8 cellular contexts compared by ENCODE assay signal in genomic region chr20:18466574-18466893, GRCh38. TPM values are rescaled to one million over a fixed set of nuclear protein-coding genes. Genes with fewer than 3 reads are reported as not detected.
DNase-seq lines count a peak whose midpoint lies in the region; ATAC-seq and TF ChIP-seq lines count a peak whose summit lies in the region.

No MANE protein-coding gene starts in this region.

- no peaks in the 10 kb centered on the region for H3K9me3 Mint-ChIP-seq in memory B cell

- H3K4me3 Mint-ChIP-seq in memory B cell: peak overlapping the region; percentile 90

- H3K4me1 ChIP-seq in HUES6 (ENCODE audit: control insufficient read depth, insufficient read depth, low read length) (0 out of 2 replicates have a peak, but pooled peaks cover 3% of the 10 kb centered on the region), aorta (ENCODE audit: control insufficient read depth in 1 of 2, insufficient read depth in 2 of 2, low read length in 2 of 2) (no peaks in the 10 kb centered on the region)

- H3K9ac ChIP-seq in HUES6 (ENCODE audit: low read length): peak overlapping the region; percentile 97

- H3K27me3 Mint-ChIP-seq in memory B cell: no peaks in the 10 kb centered on the region

- no peaks in the 10 kb centered on the region for H3K9me3 ChIP-seq in HUES6 (ENCODE audit: control insufficient read depth, insufficient read depth, low read depth, low read length)
- no peaks in the 10 kb centered on the region for H3K9me3 ChIP-seq in aorta (ENCODE audit: control insufficient read depth, low read length)

- no peak for DNase-seq in AG09309 (ENCODE audit: low read depth)
- DNase-seq in cardiac fibroblast (ENCODE audit: low read depth in 2 of 2): no peak
- no peak for DNase-seq in memory B cell (ENCODE audit: low spot score in 2 of 2)
- no peak for DNase-seq in aorta
- no peak for DNase-seq in hepatic stellate cell (ENCODE audit: low spot score)
- no peak for DNase-seq in SIG-M5 treated with dmso at 0.1 percent for 504 hours (lab: John Stamatoyannopoulos, UW; ENCODE audit: unreplicated experiment)

- peaks cover 16% of the 10 kb centered on the region for H3K4me1 Mint-ChIP-seq in memory B cell

- intact Hi-C loops in aorta (cut with DNase I): loop anchor here (5.0 kb wide), 1 partner anchor 41 kb away; the partner anchor contains the start of gene SEC23B (in 2 of the 2)

- H3K27me3 ChIP-seq in HUES6 (ENCODE audit: control insufficient read depth, insufficient read depth, low read length) (no peaks in the 10 kb centered on the region), aorta (ENCODE audit: control insufficient read depth in 1 of 2, insufficient read depth in 2 of 2, low read length in 1 of 2) (no peaks in the 10 kb centered on the region)

- 0 to 2% methylated on average over 13 to 15 of the region's 15 CpGs for WGBS in aorta, 2 donors

- no peak overlapping the region for H3K27ac ChIP-seq in HUES6 (ENCODE audit: low read depth, low read length)
- H3K27ac ChIP-seq in aorta (ENCODE audit: low read depth in 1 of 2, low read length in 2 of 2): no peak overlapping the region

- TF ChIP-seq CTCF in AG09309 (IDR thresholded peaks at IDR 0.05; ENCODE audit: control insufficient read depth, insufficient read depth, low read depth, low read length, missing control alignments) (no peak), cardiac fibroblast (IDR thresholded peaks at IDR 0.05; ENCODE audit: low read depth, low read length) (no peak)

- H3K4me3 ChIP-seq in AG09309 (ENCODE audit: control insufficient read depth, low read depth, low read length) (peak overlapping the region; percentile 69), HUES6 (ENCODE audit: low read depth, low read length) (peak overlapping the region; percentile 94), cardiac fibroblast (replicated peaks in 1 of 2; ENCODE audit: low read depth in 2 of 2, low read length in 2 of 2) (peak overlapping the region; percentile 93 to 96), aorta (ENCODE audit: low read length in 2 of 2) (peak overlapping the region; percentile 28 to 56)

- peak overlapping the region; percentile 96 for H3K27ac Mint-ChIP-seq in memory B cell

- H3K36me3 ChIP-seq in HUES6 (ENCODE audit: control insufficient read depth, insufficient read depth, low read length) (peaks cover 23% of the 10 kb centered on the region), aorta (ENCODE audit: control insufficient read depth in 1 of 2, insufficient read depth in 2 of 2, low read length in 1 of 2) (no peaks in the 10 kb centered on the region)

- ATAC-seq in GM19395 (IDR thresholded peaks at IDR 0.05; ENCODE audit: unreplicated experiment): peak; percentile 29
- peak; percentile 1 for ATAC-seq in memory B cell (ENCODE audit: low read depth)
- ATAC-seq in aorta (ENCODE audit: low FRiP score): peak; percentile 84

- H3K36me3 Mint-ChIP-seq in memory B cell: peaks cover 4% of the 10 kb centered on the region

RNA-seq across cellular contexts. Expression of gene DZANK1, which starts 0.3 kb away (rescaled TPM):
- total RNA-seq in aorta: 1 to 10 TPM; 2.3 to 2.5 TPM
- polyA plus RNA-seq in aorta: 1 to 10 TPM in 1 of 2 donors, under 1 TPM in 1; 0.75 to 3.6 TPM

RNA-seq across cellular contexts. Expression of gene POLR3F, which starts 0.7 kb away (rescaled TPM):
- 1 to 10 TPM; 7.3 to 8.2 TPM for total RNA-seq in aorta
- polyA plus RNA-seq in aorta: 10 to 100 TPM in 1 of 2 donors, 1 to 10 TPM in 1; 5.6 to 20.4 TPM

RNA-seq across cellular contexts. Expression of gene RBBP9, which starts 30.5 kb away (rescaled TPM):
- total RNA-seq in aorta: 10 to 100 TPM; 13.6 to 17.7 TPM
- 1 to 10 TPM; 8.4 to 9.2 TPM for polyA plus RNA-seq in aorta

RNA-seq across cellular contexts. Expression of gene SEC23B, which starts 41.2 kb away (rescaled TPM):
- total RNA-seq in aorta: 10 to 100 TPM; 30.6 to 37.5 TPM
- polyA plus RNA-seq in aorta: 10 to 100 TPM in 1 of 2 donors, 1 to 10 TPM in 1; 8.9 to 14.4 TPM

Comparison
In these comparisons a context has a peak if more than half of its experiments do, and no peak if none do; other contexts are left out.
1. H3K4me3 ChIP-seq: peak in every context shown above with its lines; median percentile 94 in cardiac fibroblast; 94 in HUES6; 69 in AG09309; 42 in aorta.
2. ATAC-seq: peak in every context shown above with its lines; median percentile 84 in aorta; 29 in GM19395; 1 in memory B cell.